1 cellular context compared by ENCODE assay signal in the genomic region with DNA sequence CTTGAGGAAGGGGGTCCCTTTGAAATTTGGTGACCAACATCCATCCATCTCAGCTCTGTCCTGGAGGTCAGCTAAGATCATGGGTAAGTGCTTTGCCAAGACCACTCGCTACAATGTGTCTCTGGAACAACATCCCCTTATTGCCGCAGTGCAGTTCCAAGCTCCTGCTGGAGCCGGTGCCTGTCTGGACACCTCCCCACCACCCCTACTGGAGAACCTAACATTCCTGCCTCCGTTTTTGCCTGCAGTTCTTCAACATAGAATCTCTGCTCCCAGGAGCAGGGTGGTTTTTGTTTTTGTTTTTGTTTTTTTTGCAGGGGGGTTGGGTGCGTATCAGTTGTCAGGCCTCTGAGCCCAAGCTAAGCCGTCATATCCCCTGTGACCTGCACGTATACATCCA.
TF ChIP-seq lines count a peak whose summit lies in the region.

No MANE protein-coding gene starts in this region.

TF ChIP-seq in GM23338, 12 proteins besides CTCF, POLR2A, EP300 and RAD21 (continued from another document):
- TF ChIP-seq, protein P1, sequence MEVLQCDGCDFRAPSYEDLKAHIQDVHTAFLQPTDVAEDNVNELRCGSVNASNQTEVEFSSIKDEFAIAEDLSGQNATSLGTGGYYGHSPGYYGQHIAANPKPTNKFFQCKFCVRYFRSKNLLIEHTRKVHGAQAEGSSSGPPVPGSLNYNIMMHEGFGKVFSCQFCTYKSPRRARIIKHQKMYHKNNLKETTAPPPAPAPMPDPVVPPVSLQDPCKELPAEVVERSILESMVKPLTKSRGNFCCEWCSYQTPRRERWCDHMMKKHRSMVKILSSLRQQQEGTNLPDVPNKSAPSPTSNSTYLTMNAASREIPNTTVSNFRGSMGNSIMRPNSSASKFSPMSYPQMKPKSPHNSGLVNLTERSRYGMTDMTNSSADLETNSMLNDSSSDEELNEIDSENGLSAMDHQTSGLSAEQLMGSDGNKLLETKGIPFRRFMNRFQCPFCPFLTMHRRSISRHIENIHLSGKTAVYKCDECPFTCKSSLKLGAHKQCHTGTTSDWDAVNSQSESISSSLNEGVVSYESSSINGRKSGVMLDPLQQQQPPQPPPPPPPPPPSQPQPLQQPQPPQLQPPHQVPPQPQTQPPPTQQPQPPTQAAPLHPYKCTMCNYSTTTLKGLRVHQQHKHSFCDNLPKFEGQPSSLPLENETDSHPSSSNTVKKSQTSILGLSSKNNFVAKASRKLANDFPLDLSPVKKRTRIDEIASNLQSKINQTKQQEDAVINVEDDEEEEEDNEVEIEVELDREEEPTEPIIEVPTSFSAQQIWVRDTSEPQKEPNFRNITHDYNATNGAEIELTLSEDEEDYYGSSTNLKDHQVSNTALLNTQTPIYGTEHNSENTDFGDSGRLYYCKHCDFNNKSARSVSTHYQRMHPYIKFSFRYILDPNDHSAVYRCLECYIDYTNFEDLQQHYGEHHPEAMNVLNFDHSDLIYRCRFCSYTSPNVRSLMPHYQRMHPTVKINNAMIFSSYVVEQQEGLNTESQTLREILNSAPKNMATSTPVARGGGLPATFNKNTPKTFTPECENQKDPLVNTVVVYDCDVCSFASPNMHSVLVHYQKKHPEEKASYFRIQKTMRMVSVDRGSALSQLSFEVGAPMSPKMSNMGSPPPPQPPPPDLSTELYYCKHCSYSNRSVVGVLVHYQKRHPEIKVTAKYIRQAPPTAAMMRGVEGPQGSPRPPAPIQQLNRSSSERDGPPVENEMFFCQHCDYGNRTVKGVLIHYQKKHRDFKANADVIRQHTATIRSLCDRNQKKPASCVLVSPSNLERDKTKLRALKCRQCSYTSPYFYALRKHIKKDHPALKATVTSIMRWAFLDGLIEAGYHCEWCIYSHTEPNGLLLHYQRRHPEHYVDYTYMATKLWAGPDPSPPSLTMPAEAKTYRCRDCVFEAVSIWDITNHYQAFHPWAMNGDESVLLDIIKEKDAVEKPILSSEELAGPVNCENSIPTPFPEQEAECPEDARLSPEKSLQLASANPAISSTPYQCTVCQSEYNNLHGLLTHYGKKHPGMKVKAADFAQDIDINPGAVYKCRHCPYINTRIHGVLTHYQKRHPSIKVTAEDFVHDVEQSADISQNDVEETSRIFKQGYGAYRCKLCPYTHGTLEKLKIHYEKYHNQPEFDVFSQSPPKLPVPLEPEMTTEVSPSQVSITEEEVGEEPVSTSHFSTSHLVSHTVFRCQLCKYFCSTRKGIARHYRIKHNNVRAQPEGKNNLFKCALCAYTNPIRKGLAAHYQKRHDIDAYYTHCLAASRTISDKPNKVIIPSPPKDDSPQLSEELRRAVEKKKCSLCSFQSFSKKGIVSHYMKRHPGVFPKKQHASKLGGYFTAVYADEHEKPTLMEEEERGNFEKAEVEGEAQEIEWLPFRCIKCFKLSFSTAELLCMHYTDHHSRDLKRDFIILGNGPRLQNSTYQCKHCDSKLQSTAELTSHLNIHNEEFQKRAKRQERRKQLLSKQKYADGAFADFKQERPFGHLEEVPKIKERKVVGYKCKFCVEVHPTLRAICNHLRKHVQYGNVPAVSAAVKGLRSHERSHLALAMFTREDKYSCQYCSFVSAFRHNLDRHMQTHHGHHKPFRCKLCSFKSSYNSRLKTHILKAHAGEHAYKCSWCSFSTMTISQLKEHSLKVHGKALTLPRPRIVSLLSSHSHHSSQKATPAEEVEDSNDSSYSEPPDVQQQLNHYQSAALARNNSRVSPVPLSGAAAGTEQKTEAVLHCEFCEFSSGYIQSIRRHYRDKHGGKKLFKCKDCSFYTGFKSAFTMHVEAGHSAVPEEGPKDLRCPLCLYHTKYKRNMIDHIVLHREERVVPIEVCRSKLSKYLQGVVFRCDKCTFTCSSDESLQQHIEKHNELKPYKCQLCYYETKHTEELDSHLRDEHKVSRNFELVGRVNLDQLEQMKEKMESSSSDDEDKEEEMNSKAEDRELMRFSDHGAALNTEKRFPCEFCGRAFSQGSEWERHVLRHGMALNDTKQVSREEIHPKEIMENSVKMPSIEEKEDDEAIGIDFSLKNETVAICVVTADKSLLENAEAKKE (CRISPR knock-in tag; IDR thresholded peaks at IDR 0.05), result no peak
- TF ChIP-seq EZH2 (IDR thresholded peaks at IDR 0.05; ENCODE audit: low read depth, unreplicated experiment) (no peak), JUNB (IDR thresholded peaks at IDR 0.05; ENCODE audit: unreplicated experiment) (no peak), STAT1 (IDR thresholded peaks at IDR 0.05; ENCODE audit: unreplicated experiment) (no peak), ZNF114 (CRISPR knock-in tag; IDR thresholded peaks at IDR 0.05) (no peak), ZNF331 (CRISPR knock-in tag; IDR thresholded peaks at IDR 0.05; ENCODE audit: low read depth) (no peak), NANOG (IDR thresholded peaks at IDR 0.05; ENCODE audit: borderline replicate concordance) (no peak), CREB1 (CRISPR knock-in tag; IDR thresholded peaks at IDR 0.05; ENCODE audit: low read depth) (no peak)
- TF ChIP-seq, protein P2, sequence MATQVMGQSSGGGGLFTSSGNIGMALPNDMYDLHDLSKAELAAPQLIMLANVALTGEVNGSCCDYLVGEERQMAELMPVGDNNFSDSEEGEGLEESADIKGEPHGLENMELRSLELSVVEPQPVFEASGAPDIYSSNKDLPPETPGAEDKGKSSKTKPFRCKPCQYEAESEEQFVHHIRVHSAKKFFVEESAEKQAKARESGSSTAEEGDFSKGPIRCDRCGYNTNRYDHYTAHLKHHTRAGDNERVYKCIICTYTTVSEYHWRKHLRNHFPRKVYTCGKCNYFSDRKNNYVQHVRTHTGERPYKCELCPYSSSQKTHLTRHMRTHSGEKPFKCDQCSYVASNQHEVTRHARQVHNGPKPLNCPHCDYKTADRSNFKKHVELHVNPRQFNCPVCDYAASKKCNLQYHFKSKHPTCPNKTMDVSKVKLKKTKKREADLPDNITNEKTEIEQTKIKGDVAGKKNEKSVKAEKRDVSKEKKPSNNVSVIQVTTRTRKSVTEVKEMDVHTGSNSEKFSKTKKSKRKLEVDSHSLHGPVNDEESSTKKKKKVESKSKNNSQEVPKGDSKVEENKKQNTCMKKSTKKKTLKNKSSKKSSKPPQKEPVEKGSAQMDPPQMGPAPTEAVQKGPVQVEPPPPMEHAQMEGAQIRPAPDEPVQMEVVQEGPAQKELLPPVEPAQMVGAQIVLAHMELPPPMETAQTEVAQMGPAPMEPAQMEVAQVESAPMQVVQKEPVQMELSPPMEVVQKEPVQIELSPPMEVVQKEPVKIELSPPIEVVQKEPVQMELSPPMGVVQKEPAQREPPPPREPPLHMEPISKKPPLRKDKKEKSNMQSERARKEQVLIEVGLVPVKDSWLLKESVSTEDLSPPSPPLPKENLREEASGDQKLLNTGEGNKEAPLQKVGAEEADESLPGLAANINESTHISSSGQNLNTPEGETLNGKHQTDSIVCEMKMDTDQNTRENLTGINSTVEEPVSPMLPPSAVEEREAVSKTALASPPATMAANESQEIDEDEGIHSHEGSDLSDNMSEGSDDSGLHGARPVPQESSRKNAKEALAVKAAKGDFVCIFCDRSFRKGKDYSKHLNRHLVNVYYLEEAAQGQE (IDR thresholded peaks at IDR 0.05; ENCODE audit: unreplicated experiment), result no peak
